ENCODE assay signal across 22 cellular contexts in genomic region chr6:41909727-41910126, GRCh38. TPM values are rescaled to one million over a fixed set of nuclear protein-coding genes. Genes with fewer than 3 reads are reported as not detected.
A peak's percentile ranks its signal among the peaks of the same experiment; 100 is the strongest.
DNase-seq lines count a peak whose midpoint lies in the region; ATAC-seq and TF ChIP-seq lines count a peak whose summit lies in the region.
"Had no signal": no experiment of that assay in that cellular context is flagged by ENCODE, and none has a peak within 500 bp of the region (broad histone marks: within the 10 kb centered on the region; RNA-seq: fewer than 3 reads in every experiment).

No MANE protein-coding gene starts in this region.

- TF ChIP-seq CTCF in activated CD8-positive, alpha-beta T cell treated with anti-CD3 and anti-CD28 coated beads for 36 hours (IDR thresholded peaks at IDR 0.05) = no peak
- no peak for TF ChIP-seq CTCF in natural killer cell (IDR thresholded peaks at IDR 0.05)

- POLR2A ChIA-PET in activated CD8-positive, alpha-beta T cell treated with anti-CD3 and anti-CD28 coated beads, Interleukin-2, amount 10 ng/mL, durations not matched to agents 7 days and 5 days (lab: Charles Lee) = interaction anchor here (0.6 kb wide), 1 partner anchor 266 kb away, joined by 3 read pairs; no protein-coding TSS in a partner anchor
- POLR2A ChIA-PET in activated CD8-positive, alpha-beta T cell treated with anti-CD3 and anti-CD28 coated beads for 36 hours (lab: Charles Lee) = interaction anchor here (0.8 kb wide), 1 partner anchor 13 kb away, joined by 4 read pairs; no protein-coding TSS in a partner anchor

- H3K27me3 Mint-ChIP-seq in activated CD8-positive, alpha-beta T cell treated with anti-CD3 and anti-CD28 coated beads, Interleukin-2, amount 10 ng/mL, durations not matched to agents 7 days and 5 days (ENCODE audit: low read depth) = no peaks in the 10 kb centered on the region
- no peaks in the 10 kb centered on the region for H3K27me3 Mint-ChIP-seq in activated CD8-positive, alpha-beta T cell treated with anti-CD3 and anti-CD28 coated beads for 36 hours
- H3K27me3 Mint-ChIP-seq in natural killer cell (ENCODE audit: low read depth in 2 of 2) (no peaks in the 10 kb centered on the region), immature natural killer cell (ENCODE audit: low read depth in 3 of 3) (peaks cover 0 to 2% (median 0%) of the 10 kb centered on the region in 3 donors)
- no peaks in the 10 kb centered on the region for H3K27me3 Mint-ChIP-seq in natural killer cell treated with Interleukin-12 subunit alpha and Interleukin-12 subunit beta and Interleukin-15 and Interleukin-18, amount 100 ng/mL, for 72 hours
- H3K27me3 Mint-ChIP-seq: CD4-positive, alpha-beta memory T cell had no signal

- no peaks in the 10 kb centered on the region for H3K9me3 Mint-ChIP-seq in activated CD8-positive, alpha-beta T cell treated with anti-CD3 and anti-CD28 coated beads, Interleukin-2, amount 10 ng/mL, durations not matched to agents 7 days and 5 days (ENCODE audit: insufficient read depth)
- H3K9me3 Mint-ChIP-seq in activated CD8-positive, alpha-beta T cell treated with anti-CD3 and anti-CD28 coated beads for 36 hours = no peaks in the 10 kb centered on the region
- no peaks in the 10 kb centered on the region for H3K9me3 Mint-ChIP-seq in natural killer cell
- H3K9me3 Mint-ChIP-seq in natural killer cell treated with Interleukin-12 subunit alpha and Interleukin-12 subunit beta and Interleukin-15 and Interleukin-18, amount 100 ng/mL, for 72 hours = no peaks in the 10 kb centered on the region
- H3K9me3 Mint-ChIP-seq in immature natural killer cell = no peaks in the 10 kb centered on the region
- H3K9me3 Mint-ChIP-seq: CD14-positive monocyte; CD4-positive, alpha-beta memory T cell had no signal

- no peak for ATAC-seq in activated CD8-positive, alpha-beta T cell treated with anti-CD3 and anti-CD28 coated beads, Interleukin-2, amount 10 ng/mL, durations not matched to agents 7 days and 5 days
- no peak for ATAC-seq in activated CD8-positive, alpha-beta T cell treated with anti-CD3 and anti-CD28 coated beads for 36 hours
- peak; percentile 38 to 55 (median 53) for ATAC-seq in natural killer cell
- ATAC-seq in natural killer cell treated with Interleukin-12 subunit alpha and Interleukin-12 subunit beta and Interleukin-15 and Interleukin-18, amount 100 ng/mL, for 72 hours = no peak
- ATAC-seq in GM19397 (IDR thresholded peaks at IDR 0.05; ENCODE audit: unreplicated experiment) = no peak
- ATAC-seq: A549 had no signal

- peaks cover 13% of the 10 kb centered on the region for H3K4me1 Mint-ChIP-seq in activated CD8-positive, alpha-beta T cell treated with anti-CD3 and anti-CD28 coated beads, Interleukin-2, amount 10 ng/mL, durations not matched to agents 7 days and 5 days (ENCODE audit: low read depth)
- peaks cover 5% of the 10 kb centered on the region for H3K4me1 Mint-ChIP-seq in activated CD8-positive, alpha-beta T cell treated with anti-CD3 and anti-CD28 coated beads for 36 hours (ENCODE audit: low read depth)
- H3K4me1 Mint-ChIP-seq in natural killer cell (peaks cover 14 to 39% of the 10 kb centered on the region in 2 donors), immature natural killer cell (peaks cover 23 to 42% of the 10 kb centered on the region in 2 donors)
- peaks cover 16 to 25% of the 10 kb centered on the region in 2 donors for H3K4me1 Mint-ChIP-seq in natural killer cell treated with Interleukin-12 subunit alpha and Interleukin-12 subunit beta and Interleukin-15 and Interleukin-18, amount 100 ng/mL, for 72 hours (ENCODE audit: low read depth in 2 of 2)

- H3K36me3 Mint-ChIP-seq in activated CD8-positive, alpha-beta T cell treated with anti-CD3 and anti-CD28 coated beads, Interleukin-2, amount 10 ng/mL, durations not matched to agents 7 days and 5 days (ENCODE audit: low read depth) = peaks cover 57% of the 10 kb centered on the region
- H3K36me3 Mint-ChIP-seq in activated CD8-positive, alpha-beta T cell treated with anti-CD3 and anti-CD28 coated beads for 36 hours (ENCODE audit: low read depth) = peaks cover 25% of the 10 kb centered on the region
- H3K36me3 Mint-ChIP-seq in natural killer cell (peaks cover 27% of the 10 kb centered on the region), immature natural killer cell (peaks cover 23 to 44% (median 23%) of the 10 kb centered on the region in 3 donors)
- H3K36me3 Mint-ChIP-seq in natural killer cell treated with Interleukin-12 subunit alpha and Interleukin-12 subunit beta and Interleukin-15 and Interleukin-18, amount 100 ng/mL, for 72 hours = peaks cover 22% of the 10 kb centered on the region

- CTCF ChIA-PET in activated CD8-positive, alpha-beta T cell treated with anti-CD3 and anti-CD28 coated beads, Interleukin-2, amount 10 ng/mL, durations not matched to agents 7 days and 5 days (lab: Charles Lee) = interaction anchor here (0.9 to 1.6 kb wide), 4 partner anchors 11 to 134 kb away, joined by 3 to 7 read pairs (median 5); partner anchors contain the start of genes BYSL and MED20
- CTCF ChIA-PET in activated CD8-positive, alpha-beta T cell treated with anti-CD3 and anti-CD28 coated beads for 36 hours (lab: Charles Lee) = interaction anchor here (0.6 to 1.6 kb wide), 3 partner anchors 12 to 124 kb away, joined by 3 to 7 read pairs (median 3); partner anchors contain the start of genes BYSL and MED20

- DNase-seq in activated CD8-positive, alpha-beta T cell treated with anti-CD3 and anti-CD28 coated beads, Interleukin-2, amount 10 ng/mL, durations not matched to agents 7 days and 5 days = no peak
- no peak for DNase-seq in activated CD8-positive, alpha-beta T cell treated with anti-CD3 and anti-CD28 coated beads for 36 hours
- DNase-seq in natural killer cell (no peak), immature natural killer cell (no peak)
- DNase-seq in natural killer cell treated with Interleukin-12 subunit alpha and Interleukin-12 subunit beta and Interleukin-15 and Interleukin-18, amount 100 ng/mL, for 72 hours (ENCODE audit: low spot score) = no peak
- no peak for DNase-seq in stimulated activated CD4-positive, alpha-beta T cell treated with anti-CD3 and anti-CD28 coated beads, Interleukin-12 subunit alpha, Interleukin-12 subunit beta, amount 100 ng/mL, for 4 hours
- DNase-seq: 8988T; ACHN; AML-193; BE2C; Calu3; CD4-positive, alpha-beta memory T cell; COR-L47; DMS53; DMS79 treated with DMSO at 0.1 percent for 48 hours; GF-D8; GM23248; H7; HCEC 1CT had no signal

- H3K4me3 Mint-ChIP-seq in activated CD8-positive, alpha-beta T cell treated with anti-CD3 and anti-CD28 coated beads, Interleukin-2, amount 10 ng/mL, durations not matched to agents 7 days and 5 days = no peak overlapping the region
- H3K4me3 Mint-ChIP-seq in activated CD8-positive, alpha-beta T cell treated with anti-CD3 and anti-CD28 coated beads for 36 hours = no peak overlapping the region
- H3K4me3 Mint-ChIP-seq in natural killer cell (peak overlapping the region; percentile 17), immature natural killer cell (peak overlapping the region in 4 of 5 donors; percentile 24 to 73 (median 59))
- H3K4me3 Mint-ChIP-seq in natural killer cell treated with Interleukin-12 subunit alpha and Interleukin-12 subunit beta and Interleukin-15 and Interleukin-18, amount 100 ng/mL, for 72 hours = no peak overlapping the region
- H3K4me3 Mint-ChIP-seq: CD14-positive monocyte; CD4-positive, alpha-beta memory T cell had no signal

- H3K27ac Mint-ChIP-seq in activated CD8-positive, alpha-beta T cell treated with anti-CD3 and anti-CD28 coated beads, Interleukin-2, amount 10 ng/mL, durations not matched to agents 7 days and 5 days = peak overlapping the region; percentile 15
- no peak overlapping the region for H3K27ac Mint-ChIP-seq in activated CD8-positive, alpha-beta T cell treated with anti-CD3 and anti-CD28 coated beads for 36 hours
- peak overlapping the region; percentile 76 to 79 for H3K27ac Mint-ChIP-seq in natural killer cell
- peak overlapping the region in 1 of 2 donors; percentile 59 for H3K27ac Mint-ChIP-seq in natural killer cell treated with Interleukin-12 subunit alpha and Interleukin-12 subunit beta and Interleukin-15 and Interleukin-18, amount 100 ng/mL, for 72 hours
- peak overlapping the region; percentile 81 to 90 (median 84) for H3K27ac Mint-ChIP-seq in immature natural killer cell

- intact Hi-C loops in activated CD8-positive, alpha-beta T cell treated with anti-CD3 and anti-CD28 coated beads for 36 hours (cut with micrococcal nuclease) = no loop called here
- intact Hi-C loops in natural killer cell (cut with micrococcal nuclease) = no loop called here

RNA-seq across cellular contexts. Expression of gene MED20, which starts 11.2 kb away (rescaled TPM):
- 10 to 100 TPM; 20.6 to 22.3 TPM for total RNA-seq in activated CD8-positive, alpha-beta T cell treated with anti-CD3 and anti-CD28 coated beads, Interleukin-2, amount 10 ng/mL, durations not matched to agents 7 days and 5 days
- 10 to 100 TPM; 23.4 to 28.0 TPM for total RNA-seq in activated CD8-positive, alpha-beta T cell treated with anti-CD3 and anti-CD28 coated beads for 36 hours
- total RNA-seq in natural killer cell = 10 to 100 TPM in 2 of 3 donors, 1 to 10 TPM in 1; 6.4 to 15.2 (median 15.0) TPM
- 10 to 100 TPM; 25.5 to 33.0 TPM for total RNA-seq in natural killer cell treated with Interleukin-12 subunit alpha and Interleukin-12 subunit beta and Interleukin-15 and Interleukin-18, amount 100 ng/mL, for 72 hours
- 10 to 100 TPM in 2 of 3 donors, 1 to 10 TPM in 1; 5.9 to 11.5 (median 11.2) TPM for polyA plus RNA-seq in immature natural killer cell

RNA-seq across cellular contexts. Expression of gene BYSL, which starts 11.6 kb away (rescaled TPM):
- 10 to 100 TPM; 39.4 to 43.1 TPM for total RNA-seq in activated CD8-positive, alpha-beta T cell treated with anti-CD3 and anti-CD28 coated beads, Interleukin-2, amount 10 ng/mL, durations not matched to agents 7 days and 5 days
- total RNA-seq in activated CD8-positive, alpha-beta T cell treated with anti-CD3 and anti-CD28 coated beads for 36 hours = 10 to 100 TPM; 56.4 to 59.5 TPM
- 10 to 100 TPM in 1 of 3 donors, 1 to 10 TPM in 2; 5.4 to 11.6 (median 5.7) TPM for total RNA-seq in natural killer cell
- 10 to 100 TPM; 48.3 to 73.9 TPM for total RNA-seq in natural killer cell treated with Interleukin-12 subunit alpha and Interleukin-12 subunit beta and Interleukin-15 and Interleukin-18, amount 100 ng/mL, for 72 hours
- 10 to 100 TPM; 10.1 to 16.5 (median 15.9) TPM for polyA plus RNA-seq in immature natural killer cell

RNA-seq across cellular contexts. Expression of gene USP49, which starts 14.6 kb away (rescaled TPM):
- total RNA-seq in activated CD8-positive, alpha-beta T cell treated with anti-CD3 and anti-CD28 coated beads, Interleukin-2, amount 10 ng/mL, durations not matched to agents 7 days and 5 days = 1 to 10 TPM; 6.2 to 7.8 TPM
- total RNA-seq in activated CD8-positive, alpha-beta T cell treated with anti-CD3 and anti-CD28 coated beads for 36 hours = 1 to 10 TPM; 5.7 to 5.9 TPM
- total RNA-seq in natural killer cell = 10 to 100 TPM in 2 of 3 donors, 1 to 10 TPM in 1; 6.4 to 15.1 (median 11.5) TPM
- 10 to 100 TPM in 1 of 2 donors, 1 to 10 TPM in 1; 8.2 to 15.3 TPM for total RNA-seq in natural killer cell treated with Interleukin-12 subunit alpha and Interleukin-12 subunit beta and Interleukin-15 and Interleukin-18, amount 100 ng/mL, for 72 hours
- under 1 TPM; 0.22 to 0.94 (median 0.62) TPM for polyA plus RNA-seq in immature natural killer cell

RNA-seq across cellular contexts. Expression of gene CCND3, which starts 31.9 kb away (rescaled TPM):
- 100 to 1,000 TPM; 441 to 462 TPM for total RNA-seq in activated CD8-positive, alpha-beta T cell treated with anti-CD3 and anti-CD28 coated beads, Interleukin-2, amount 10 ng/mL, durations not matched to agents 7 days and 5 days
- total RNA-seq in activated CD8-positive, alpha-beta T cell treated with anti-CD3 and anti-CD28 coated beads for 36 hours = 100 to 1,000 TPM; 457 to 459 TPM
- total RNA-seq in natural killer cell = 100 to 1,000 TPM; 409 to 438 (median 438) TPM
- 100 to 1,000 TPM; 382 to 466 TPM for total RNA-seq in natural killer cell treated with Interleukin-12 subunit alpha and Interleukin-12 subunit beta and Interleukin-15 and Interleukin-18, amount 100 ng/mL, for 72 hours
- 1,000 to 10,000 TPM in 2 of 3 donors, 100 to 1,000 TPM in 1; 782 to 1,087 (median 1,041) TPM for polyA plus RNA-seq in immature natural killer cell

Comparison
In these comparisons a context has a peak if more than half of its experiments do, and no peak if none do; other contexts are left out.
1. ATAC-seq: peak in natural killer cell (3 of 3); none in activated CD8-positive, alpha-beta T cell treated with anti-CD3 and anti-CD28 coated beads, Interleukin-2, amount 10 ng/mL, durations not matched to agents 7 days and 5 days (single experiment), activated CD8-positive, alpha-beta T cell treated with anti-CD3 and anti-CD28 coated beads for 36 hours (single experiment), natural killer cell treated with Interleukin-12 subunit alpha and Interleukin-12 subunit beta and Interleukin-15 and Interleukin-18, amount 100 ng/mL, for 72 hours (0 of 2) and GM19397 (single experiment).
2. H3K4me3 Mint-ChIP-seq: peak in natural killer cell (single experiment) and immature natural killer cell (4 of 5); none in activated CD8-positive, alpha-beta T cell treated with anti-CD3 and anti-CD28 coated beads, Interleukin-2, amount 10 ng/mL, durations not matched to agents 7 days and 5 days (single experiment), activated CD8-positive, alpha-beta T cell treated with anti-CD3 and anti-CD28 coated beads for 36 hours (single experiment) and natural killer cell treated with Interleukin-12 subunit alpha and Interleukin-12 subunit beta and Interleukin-15 and Interleukin-18, amount 100 ng/mL, for 72 hours (single experiment).